8 cellular contexts compared by ENCODE assay signal in genomic region chr20:50308513-50309279, GRCh38.
DNase-seq lines count a peak whose midpoint lies in the region; ATAC-seq and TF ChIP-seq lines count a peak whose summit lies in the region.

No MANE protein-coding gene starts in this region.

- ATAC-seq in HG03175 (IDR thresholded peaks at IDR 0.05; ENCODE audit: unreplicated experiment): no peak
- ATAC-seq in HG03432 (IDR thresholded peaks at IDR 0.05; ENCODE audit: unreplicated experiment): no peak

- DNase-seq in NCI-H82 (lab: John Stamatoyannopoulos, UW) (peak; percentile 47), NCI-H82 treated with DMSO at 0.1 percent for 48 hours (lab: John Stamatoyannopoulos, UW; ENCODE audit: unreplicated experiment) (no peak), astrocyte of the cerebellum (ENCODE audit: low read depth) (peak; percentile 96), hippocampal formation (lab: John Stamatoyannopoulos, UW) (peak; percentile 26 to 43), retina (peak; percentile 32), NCI-H2107 treated with DMSO at 0.1 percent for 48 hours (lab: John Stamatoyannopoulos, UW; ENCODE audit: unreplicated experiment) (no peak)

- H3K4me3 ChIP-seq in astrocyte of the cerebellum (ENCODE audit: low read depth, low read length): no peak overlapping the region

- in situ Hi-C loops in astrocyte of the cerebellum (cut with HindIII; ENCODE audit: low sequenced_read_pairs): no loop called here

- TF ChIP-seq CTCF in astrocyte of the cerebellum (IDR thresholded peaks at IDR 0.05; ENCODE audit: low read depth, low read length, missing control alignments): no peak

Comparison
In these comparisons a context has a peak if more than half of its experiments do, and no peak if none do; other contexts are left out.
1. DNase-seq: peak in NCI-H82 (single experiment), astrocyte of the cerebellum (single experiment), hippocampal formation (2 of 2) and retina (single experiment); none in NCI-H82 treated with DMSO at 0.1 percent for 48 hours (single experiment) and NCI-H2107 treated with DMSO at 0.1 percent for 48 hours (single experiment).